2 cellular contexts compared by ENCODE assay signal in genomic region chr9:27108981-27109541, GRCh38.
A peak's percentile ranks its signal among the peaks of the same experiment; 100 is the strongest.
TF ChIP-seq lines count a peak whose summit lies in the region.

TEK (plus strand) TSS chr9:27109225; CDS start chr9:27109591, 366 bp downstream.

TF ChIP-seq in IMR-90, 13 proteins besides CTCF, POLR2A, EP300 and RAD21:
- TF ChIP-seq RCOR1 (IDR thresholded peaks at IDR 0.05; ENCODE audit: insufficient replicate concordance, low read length) (no peak), BHLHE40 (IDR thresholded peaks at IDR 0.05; ENCODE audit: low read depth, low read length) (no peak), RFX5 (IDR thresholded peaks at IDR 0.05; ENCODE audit: low read depth, low read length) (no peak), NFE2L2 (IDR thresholded peaks at IDR 0.05; ENCODE audit: low read depth, low read length) (no peak), MAFK (IDR thresholded peaks at IDR 0.05; ENCODE audit: low read depth, low read length) (no peak), FOS (IDR thresholded peaks at IDR 0.05; ENCODE audit: low read depth, low read length) (no peak), USF2 (IDR thresholded peaks at IDR 0.05; ENCODE audit: low read depth, low read length) (no peak), MAZ (IDR thresholded peaks at IDR 0.05; ENCODE audit: borderline replicate concordance, low read depth, low read length) (no peak), CHD1 (IDR thresholded peaks at IDR 0.05; ENCODE audit: low read depth, low read length) (no peak), ELK1 (IDR thresholded peaks at IDR 0.05; ENCODE audit: borderline replicate concordance, low read depth, low read length) (no peak), MXI1 (IDR thresholded peaks at IDR 0.05; ENCODE audit: borderline replicate concordance, low read depth, low read length) (no peak), SMC3 (IDR thresholded peaks at IDR 0.05; ENCODE audit: low read depth, low read length) (no peak)

TF ChIP-seq in H1, 55 proteins besides CTCF, POLR2A, EP300 and RAD21:
- 0 out of 2 replicates have a peak, but pooled peaks have one; percentile 10 for TF ChIP-seq PHF8 (conservative IDR thresholded peaks at IDR 0.05; ENCODE audit: low read depth, low read length)
- peak; percentile 71 for TF ChIP-seq POLR2AphosphoS5 (IDR thresholded peaks at IDR 0.05; ENCODE audit: low read depth, low read length)
- no peak for TF ChIP-seq FOSL1 (IDR thresholded peaks at IDR 0.05; ENCODE audit: insufficient read depth, low read depth, low read length)
- peak; percentile 39; the same call in 1 of the 2 replicates for TF ChIP-seq TEAD4 (IDR thresholded peaks at IDR 0.05; ENCODE audit: low read depth, low read length)
- TF ChIP-seq CTBP2 (IDR thresholded peaks at IDR 0.05; ENCODE audit: borderline replicate concordance, insufficient read depth, insufficient read length, low read length) = no peak
- TF ChIP-seq TAF1 (IDR thresholded peaks at IDR 0.05; ENCODE audit: low read depth, low read length) = peak; percentile 65
- no peak for TF ChIP-seq SUZ12 (IDR thresholded peaks at IDR 0.05; ENCODE audit: low read length)
- peak; percentile 69; the same call in 1 of the 2 replicates for TF ChIP-seq TBP (IDR thresholded peaks at IDR 0.05; ENCODE audit: low read depth, low read length)
- TF ChIP-seq YY1 (IDR thresholded peaks at IDR 0.05; ENCODE audit: low read depth, low read length) = 0 out of 2 replicates have a peak, but pooled peaks have one; percentile 21
- peak; percentile 61 for TF ChIP-seq ASH2L (IDR thresholded peaks at IDR 0.05; ENCODE audit: low read length)
- peak; percentile 28; the same call in 1 of the 2 replicates for TF ChIP-seq E2F6 (IDR thresholded peaks at IDR 0.05)
TF ChIP-seq in H1: peak in this region for 8.
